In the genomic region with DNA sequence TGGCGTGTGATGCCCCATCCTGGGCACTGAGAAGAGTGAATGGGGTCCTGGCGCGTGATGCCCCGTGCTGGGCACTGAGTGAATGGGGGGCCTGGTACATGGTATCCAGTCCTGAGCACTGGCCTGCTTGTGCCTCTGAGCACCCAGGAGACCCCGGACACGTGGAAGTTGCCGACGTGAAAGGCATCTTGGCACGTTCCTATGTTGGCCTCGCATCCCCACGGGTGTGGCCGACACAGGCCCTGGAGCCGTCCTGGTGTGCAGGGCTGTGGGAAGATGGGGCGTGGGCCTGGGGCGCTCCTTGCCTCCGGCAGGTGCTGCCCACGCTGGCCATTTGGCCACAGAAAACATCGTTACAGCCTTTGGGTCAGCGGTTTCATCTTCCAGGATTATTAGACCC, we compare ENCODE assay signal across 1 cellular context.
TF ChIP-seq lines count a peak whose summit lies in the region.

No MANE protein-coding gene starts in this region.

TF ChIP-seq in H1, 55 proteins besides CTCF, POLR2A, EP300 and RAD21:
- TF ChIP-seq SIRT6 (IDR thresholded peaks at IDR 0.05; ENCODE audit: low read length) (no peak), TBP (IDR thresholded peaks at IDR 0.05; ENCODE audit: low read depth, low read length) (no peak), YY1 (IDR thresholded peaks at IDR 0.05; ENCODE audit: low read depth, low read length) (no peak), GTF2F1 (IDR thresholded peaks at IDR 0.05; ENCODE audit: borderline replicate concordance, low read depth, low read length) (no peak), TEAD4 (IDR thresholded peaks at IDR 0.05; ENCODE audit: low read depth, low read length) (no peak), SP1 (IDR thresholded peaks at IDR 0.05; ENCODE audit: low read depth, low read length) (no peak), CHD1 (IDR thresholded peaks at IDR 0.05; ENCODE audit: low read depth, low read length) (no peak), RFX5 (IDR thresholded peaks at IDR 0.05; ENCODE audit: borderline replicate concordance, low read depth, low read length) (no peak), SIN3A (conservative IDR thresholded peaks at IDR 0.05 in 1 of 2, IDR thresholded peaks at IDR 0.05 in 1 of 2; ENCODE audit: low read depth in 1 of 2, low read length in 2 of 2) (no peak), SP2 (IDR thresholded peaks at IDR 0.05; ENCODE audit: low read length) (no peak), BCL11A (IDR thresholded peaks at IDR 0.05; ENCODE audit: low read depth in 2 of 2, low read length in 2 of 2) (no peak), HDAC2 (IDR thresholded peaks at IDR 0.05; ENCODE audit: borderline replicate concordance in 1 of 2, low read depth in 2 of 2, low read length in 2 of 2) (no peak), EGR1 (IDR thresholded peaks at IDR 0.05; ENCODE audit: borderline replicate concordance, low read depth, low read length) (no peak), CBX5 (IDR thresholded peaks at IDR 0.05; ENCODE audit: low read depth, low read length) (no peak), PHF8 (conservative IDR thresholded peaks at IDR 0.05; ENCODE audit: low read depth, low read length) (no peak), EZH2 (IDR thresholded peaks at IDR 0.05; ENCODE audit: low read depth, low read length, severe bottlenecking) (no peak), BACH1 (IDR thresholded peaks at IDR 0.05; ENCODE audit: low read length) (no peak)
